1 cellular context compared by ENCODE assay signal in the genomic region with DNA sequence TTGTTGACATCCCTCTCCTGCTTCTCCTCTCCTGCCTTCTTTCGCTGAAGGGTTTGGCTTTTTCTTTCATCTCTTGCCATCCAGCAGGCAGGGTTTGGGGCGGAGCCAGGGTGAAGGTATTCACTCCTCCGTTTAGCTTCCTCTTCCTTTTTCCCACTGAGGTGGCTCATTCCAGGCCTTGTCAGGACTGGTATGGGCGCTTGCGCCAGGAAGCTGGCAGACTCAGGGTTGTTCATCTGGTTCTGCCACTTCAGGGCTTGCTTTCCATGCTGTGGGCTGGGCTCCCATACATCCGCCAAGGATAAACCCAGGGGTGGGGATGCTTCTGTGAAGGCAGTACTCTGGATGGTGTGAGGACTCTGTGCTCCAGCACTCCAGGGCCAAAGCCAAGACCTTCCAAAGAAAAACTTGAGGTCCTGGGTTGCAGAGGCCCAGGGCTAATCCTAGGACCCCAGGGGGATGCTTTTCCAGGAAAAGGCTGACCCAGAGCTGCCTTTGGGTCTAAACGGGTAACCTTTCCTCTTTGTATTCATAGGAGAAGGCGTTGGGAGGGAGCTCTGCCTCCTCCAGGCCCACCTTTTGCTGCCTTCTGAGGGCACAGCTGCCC.
TF ChIP-seq lines count a peak whose summit lies in the region.

No MANE protein-coding gene starts in this region.

TF ChIP-seq in GM23338, 12 proteins besides CTCF, POLR2A, EP300 and RAD21 (continued from another document):
- TF ChIP-seq ZNF462 (CRISPR knock-in tag; IDR thresholded peaks at IDR 0.05) (no peak), EZH2phosphoT487 (IDR thresholded peaks at IDR 0.05; ENCODE audit: unreplicated experiment) (no peak), EZH2 (IDR thresholded peaks at IDR 0.05; ENCODE audit: low read depth, unreplicated experiment) (no peak), POLR2AphosphoS5 (IDR thresholded peaks at IDR 0.05; ENCODE audit: low read depth) (no peak), CREB1 (CRISPR knock-in tag; IDR thresholded peaks at IDR 0.05; ENCODE audit: low read depth) (no peak)
TF ChIP-seq in GM23338: peak in this region for 0.
